12 cellular contexts compared by ENCODE assay signal in genomic region chr15:31437686-31438085, GRCh38.
A peak's percentile ranks its signal among the peaks of the same experiment; 100 is the strongest.
DNase-seq lines count a peak whose midpoint lies in the region; ATAC-seq and TF ChIP-seq lines count a peak whose summit lies in the region.
"Had no signal": no experiment of that assay in that cellular context is flagged by ENCODE, and none has a peak within 500 bp of the region (broad histone marks: within the 10 kb centered on the region; RNA-seq: fewer than 3 reads in every experiment).

No MANE protein-coding gene starts in this region.

- POLR2A ChIA-PET in CD8-positive, alpha-beta T cell (lab: Charles Lee): interaction anchor here (0.7 to 6.6 kb wide), 8 partner anchors 39 to 222 kb away, joined by 3 to 79 read pairs (median 16); no protein-coding TSS in a partner anchor

- no peaks in the 10 kb centered on the region for H3K27me3 Mint-ChIP-seq in CD8-positive, alpha-beta T cell (ENCODE audit: low read depth)
- H3K27me3 Mint-ChIP-seq in activated T-cell treated with anti-CD3 and anti-CD28 coated beads, Interleukin-2, amount 50 U/mL, for 24 hours: no peaks in the 10 kb centered on the region

- H3K36me3 Mint-ChIP-seq in CD8-positive, alpha-beta T cell: no peaks in the 10 kb centered on the region
- no peaks in the 10 kb centered on the region for H3K36me3 Mint-ChIP-seq in activated T-cell treated with anti-CD3 and anti-CD28 coated beads, Interleukin-2, amount 50 U/mL, for 24 hours (ENCODE audit: low read depth)

- H3K27ac Mint-ChIP-seq in CD8-positive, alpha-beta T cell: peak overlapping the region; percentile 98
- peak overlapping the region; percentile 98 for H3K27ac Mint-ChIP-seq in activated T-cell treated with anti-CD3 and anti-CD28 coated beads, Interleukin-2, amount 50 U/mL, for 24 hours

- H3K27me3 ChIP-seq in CD8-positive, alpha-beta T cell (ENCODE audit: insufficient read depth, low read length): no peaks in the 10 kb centered on the region
- H3K27me3 ChIP-seq in esophagus muscularis mucosa: no peaks in the 10 kb centered on the region

- H3K27ac ChIP-seq in CD8-positive, alpha-beta T cell (ENCODE audit: low read depth, low read length): peak overlapping the region; percentile 17
- no peak overlapping the region for H3K27ac ChIP-seq in esophagus muscularis mucosa (replicated peaks in 1 of 4)

- no peaks in the 10 kb centered on the region for H3K9me3 ChIP-seq in CD8-positive, alpha-beta T cell (ENCODE audit: low read length)
- no peaks in the 10 kb centered on the region for H3K9me3 ChIP-seq in esophagus muscularis mucosa

- CTCF ChIA-PET in CD8-positive, alpha-beta T cell (lab: Charles Lee): interaction anchor here (0.8 to 9.0 kb wide), 15 partner anchors 15 to 237 kb away, joined by 3 to 149 read pairs (median 4); no protein-coding TSS in a partner anchor

- peak in 3 of 7 experiments; percentile 40 to 53 (median 45) for DNase-seq in CD8-positive, alpha-beta T cell
- DNase-seq in activated T-cell treated with anti-CD3 and anti-CD28 coated beads, Interleukin-2, amount 50 U/mL, for 24 hours: peak; percentile 71
- DNase-seq in stimulated activated CD4-positive, alpha-beta T cell treated with anti-CD3 and anti-CD28 coated beads, Interleukin-12 subunit alpha, Interleukin-12 subunit beta, amount 100 ng/mL, for 48 hours (ENCODE audit: low read depth in 2 of 3, low spot score in 1 of 3): peak; percentile 43 to 64 (median 59)
- DNase-seq in NCI-H748 (lab: John Stamatoyannopoulos, UW; ENCODE audit: unreplicated experiment) (no peak), esophagus muscularis mucosa (ENCODE audit: extremely low spot score) (no peak), middle frontal gyrus (ENCODE audit: extremely low spot score, low spot score) (no peak)
- DNase-seq: mesendoderm, NCI-H2107 had no signal

- H3K4me1 Mint-ChIP-seq in CD8-positive, alpha-beta T cell (ENCODE audit: low read depth): peaks cover 83% of the 10 kb centered on the region
- H3K4me1 Mint-ChIP-seq in activated T-cell treated with anti-CD3 and anti-CD28 coated beads, Interleukin-2, amount 50 U/mL, for 24 hours (ENCODE audit: low read depth): peaks cover 86% of the 10 kb centered on the region

- intact Hi-C loops in CD8-positive, alpha-beta T cell (cut with DNase I, micrococcal nuclease): loop anchor here in 1 of 2 experiments (5.0 kb wide), 1 partner anchor 90 kb away; no protein-coding TSS in a partner anchor
- intact Hi-C loops in esophagus muscularis mucosa (cut with DNase I): loop anchor here (5.0 kb wide), 5 partner anchors 50 to 235 kb away; partner anchors contain the start of gene KLF13

- WGBS in esophagus muscularis mucosa: 89% methylated on average over 6 of the region's 6 CpGs

- no peaks in the 10 kb centered on the region for H3K9me3 Mint-ChIP-seq in CD8-positive, alpha-beta T cell
- no peaks in the 10 kb centered on the region for H3K9me3 Mint-ChIP-seq in activated T-cell treated with anti-CD3 and anti-CD28 coated beads, Interleukin-2, amount 50 U/mL, for 24 hours
- H3K9me3 Mint-ChIP-seq: CD14-positive monocyte had no signal

- no peak for TF ChIP-seq POLR2A in esophagus muscularis mucosa (IDR thresholded peaks at IDR 0.05; ENCODE audit: low read depth)

- H3K4me3 Mint-ChIP-seq in CD8-positive, alpha-beta T cell: no peak overlapping the region
- H3K4me3 Mint-ChIP-seq in activated T-cell treated with anti-CD3 and anti-CD28 coated beads, Interleukin-2, amount 50 U/mL, for 24 hours: peak overlapping the region; percentile 48

- no peaks in the 10 kb centered on the region for H3K36me3 ChIP-seq in CD8-positive, alpha-beta T cell (ENCODE audit: insufficient read depth, low read length)
- no peaks in the 10 kb centered on the region for H3K36me3 ChIP-seq in esophagus muscularis mucosa

- TF ChIP-seq CTCF in CD8-positive, alpha-beta T cell (IDR thresholded peaks at IDR 0.05): no peak
- no peak for TF ChIP-seq CTCF in esophagus muscularis mucosa (IDR thresholded peaks at IDR 0.05)

- H3K4me3 ChIP-seq in CD8-positive, alpha-beta T cell (ENCODE audit: low read depth, low read length): no peak overlapping the region
- no peak overlapping the region for H3K4me3 ChIP-seq in esophagus muscularis mucosa

- ATAC-seq in CD8-positive, alpha-beta T cell: no peak
- peak; percentile 24 for ATAC-seq in HG02678 (IDR thresholded peaks at IDR 0.05; ENCODE audit: unreplicated experiment)
- no peak for ATAC-seq in GM21529 (IDR thresholded peaks at IDR 0.05; ENCODE audit: unreplicated experiment)
- ATAC-seq: HCT116 had no signal

- no peak for TF ChIP-seq EP300 in esophagus muscularis mucosa (IDR thresholded peaks at IDR 0.05)

- peaks cover 78% of the 10 kb centered on the region for H3K4me1 ChIP-seq in CD8-positive, alpha-beta T cell (ENCODE audit: insufficient read depth, low read length)
- H3K4me1 ChIP-seq in esophagus muscularis mucosa: peaks cover 33 to 46% (median 39%) of the 10 kb centered on the region in 4 donors

Comparison
In these comparisons a context has a peak if more than half of its experiments do, and no peak if none do; other contexts are left out.
1. DNase-seq: peak in activated T-cell treated with anti-CD3 and anti-CD28 coated beads, Interleukin-2, amount 50 U/mL, for 24 hours (single experiment) and stimulated activated CD4-positive, alpha-beta T cell treated with anti-CD3 and anti-CD28 coated beads, Interleukin-12 subunit alpha, Interleukin-12 subunit beta, amount 100 ng/mL, for 48 hours (3 of 3); none in NCI-H748 (single experiment), esophagus muscularis mucosa (single experiment) and middle frontal gyrus (single experiment).